10 cellular contexts compared by ENCODE assay signal in the genomic region with DNA sequence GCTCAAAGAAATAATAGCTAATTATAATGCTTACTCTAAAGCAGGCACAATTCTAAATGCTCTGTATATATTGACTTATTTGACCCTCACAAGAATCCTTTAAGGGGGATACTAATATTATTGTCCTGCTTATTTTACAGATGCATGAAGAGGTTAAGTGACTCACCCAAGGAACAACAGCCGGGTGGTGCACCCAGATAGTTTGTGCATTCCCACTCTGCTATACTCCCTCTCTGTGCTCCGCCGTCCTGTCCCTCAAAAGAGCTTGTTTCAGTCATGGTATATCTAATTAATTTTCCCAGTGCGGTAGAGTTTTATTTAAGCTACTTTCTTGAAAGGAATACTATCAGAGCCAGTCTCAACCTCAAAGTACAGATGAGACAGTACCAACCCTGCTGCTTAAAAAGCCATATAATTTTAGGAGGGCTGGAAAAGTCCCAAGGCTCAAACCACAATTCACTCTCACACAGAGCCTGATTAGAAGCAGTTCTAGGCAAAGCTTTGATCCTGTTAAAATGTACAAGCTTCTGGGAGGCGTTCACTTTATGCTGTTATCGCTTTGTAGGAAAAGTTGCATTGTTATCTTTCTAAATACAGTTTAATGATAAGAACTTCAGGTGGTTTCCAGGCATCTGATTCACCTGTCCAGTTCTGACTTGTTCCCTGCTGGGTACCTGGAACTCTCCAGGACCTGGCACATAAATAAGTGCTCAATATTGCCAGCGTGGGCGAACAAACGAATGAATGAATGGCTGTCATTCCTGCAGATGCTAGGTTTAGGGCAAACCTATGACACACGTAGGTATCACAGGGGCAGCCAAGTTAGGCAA.
A peak's percentile ranks its signal among the peaks of the same experiment; 100 is the strongest.
DNase-seq lines count a peak whose midpoint lies in the region; ATAC-seq and TF ChIP-seq lines count a peak whose summit lies in the region.
"Had no signal": no experiment of that assay in that cellular context is flagged by ENCODE, and none has a peak within 500 bp of the region (broad histone marks: within the 10 kb centered on the region; RNA-seq: fewer than 3 reads in every experiment).

No MANE protein-coding gene starts in this region.

- TF ChIP-seq EP300 in stomach (IDR thresholded peaks at IDR 0.05) = no peak

- no peak overlapping the region for H3K4me3 ChIP-seq in stomach

- POLR2A ChIA-PET in activated CD8-positive, alpha-beta T cell treated with anti-CD3 and anti-CD28 coated beads for 36 hours (lab: Charles Lee) = interaction anchor here (0.6 to 2.3 kb wide), 9 partner anchors 12 to 83 kb away, joined by 3 to 8 read pairs (median 3); no protein-coding TSS in a partner anchor
- POLR2A ChIA-PET in activated CD8-positive, alpha-beta T cell treated with anti-CD3 and anti-CD28 coated beads, Interleukin-2, amount 10 ng/mL, durations not matched to agents 7 days and 5 days (lab: Charles Lee) = interaction anchor here (0.6 to 1.5 kb wide), 2 partner anchors 8 to 28 kb away, joined by 3 to 5 read pairs; no protein-coding TSS in a partner anchor
- POLR2A ChIA-PET in WTC11 (lab: Charles Lee) = no interaction called here

- CTCF ChIA-PET in activated CD8-positive, alpha-beta T cell treated with anti-CD3 and anti-CD28 coated beads for 36 hours (lab: Charles Lee) = interaction anchor here (0.6 to 4.0 kb wide), 5 partner anchors 12 to 110 kb away, joined by 3 to 53 read pairs (median 14); no protein-coding TSS in a partner anchor
- CTCF ChIA-PET in activated CD8-positive, alpha-beta T cell treated with anti-CD3 and anti-CD28 coated beads, Interleukin-2, amount 10 ng/mL, durations not matched to agents 7 days and 5 days (lab: Charles Lee) = interaction anchor here (0.8 to 5.8 kb wide), 6 partner anchors 12 to 98 kb away, joined by 3 to 31 read pairs (median 9); no protein-coding TSS in a partner anchor
- CTCF ChIA-PET in WTC11 (lab: Charles Lee) = interaction anchor here (0.8 to 2.4 kb wide), 4 partner anchors 12 to 120 kb away, joined by 3 to 14 read pairs (median 6); no protein-coding TSS in a partner anchor

- H3K27ac Mint-ChIP-seq in activated CD8-positive, alpha-beta T cell treated with anti-CD3 and anti-CD28 coated beads for 36 hours = peak overlapping the region; percentile 85
- H3K27ac Mint-ChIP-seq in activated CD8-positive, alpha-beta T cell treated with anti-CD3 and anti-CD28 coated beads, Interleukin-2, amount 10 ng/mL, durations not matched to agents 7 days and 5 days = no peak overlapping the region
- H3K27ac Mint-ChIP-seq in WTC11 = no peak overlapping the region

- peaks cover 82% of the 10 kb centered on the region for H3K4me1 Mint-ChIP-seq in activated CD8-positive, alpha-beta T cell treated with anti-CD3 and anti-CD28 coated beads for 36 hours (ENCODE audit: low read depth)
- H3K4me1 Mint-ChIP-seq in activated CD8-positive, alpha-beta T cell treated with anti-CD3 and anti-CD28 coated beads, Interleukin-2, amount 10 ng/mL, durations not matched to agents 7 days and 5 days (ENCODE audit: low read depth) = peaks cover 47% of the 10 kb centered on the region
- peaks cover 15% of the 10 kb centered on the region for H3K4me1 Mint-ChIP-seq in WTC11

- TF ChIP-seq CTCF in activated CD8-positive, alpha-beta T cell treated with anti-CD3 and anti-CD28 coated beads for 36 hours (IDR thresholded peaks at IDR 0.05) = no peak
- TF ChIP-seq CTCF in stomach (IDR thresholded peaks at IDR 0.05) = no peak
- TF ChIP-seq CTCF in WTC11 (IDR thresholded peaks at IDR 0.05) = no peak

- no peak for ATAC-seq in activated CD8-positive, alpha-beta T cell treated with anti-CD3 and anti-CD28 coated beads for 36 hours
- ATAC-seq in activated CD8-positive, alpha-beta T cell treated with anti-CD3 and anti-CD28 coated beads, Interleukin-2, amount 10 ng/mL, durations not matched to agents 7 days and 5 days = no peak
- ATAC-seq in left colon = peak; percentile 58
- no peak for ATAC-seq in GM21447 (IDR thresholded peaks at IDR 0.05; ENCODE audit: unreplicated experiment)
- no peak for ATAC-seq in WTC11

- intact Hi-C loops in activated CD8-positive, alpha-beta T cell treated with anti-CD3 and anti-CD28 coated beads for 36 hours (cut with micrococcal nuclease) = loop anchor here (5.0 kb wide), 1 partner anchor 37 kb away; no protein-coding TSS in a partner anchor
- intact Hi-C loops in left colon (cut with DNase I, micrococcal nuclease) = no loop called here
- intact Hi-C loops in stomach (cut with DNase I; ENCODE audit: low total_unique reads) = no loop called here

- peaks cover 25% of the 10 kb centered on the region for H3K36me3 Mint-ChIP-seq in activated CD8-positive, alpha-beta T cell treated with anti-CD3 and anti-CD28 coated beads for 36 hours (ENCODE audit: low read depth)
- no peaks in the 10 kb centered on the region for H3K36me3 Mint-ChIP-seq in activated CD8-positive, alpha-beta T cell treated with anti-CD3 and anti-CD28 coated beads, Interleukin-2, amount 10 ng/mL, durations not matched to agents 7 days and 5 days (ENCODE audit: low read depth)
- H3K36me3 Mint-ChIP-seq in WTC11 = 0 out of 2 replicates have a peak, but pooled peaks cover 3% of the 10 kb centered on the region

- H3K27ac ChIP-seq in stomach = peak overlapping the region; percentile 85 to 91 (median 88)

- TF ChIP-seq POLR2A in stomach (IDR thresholded peaks at IDR 0.05) = no peak

- peaks cover 81 to 100% (median 91%) of the 10 kb centered on the region in 4 donors for H3K4me1 ChIP-seq in stomach

- peaks cover 0 to 17% (median 4%) of the 10 kb centered on the region in 4 donors for H3K36me3 ChIP-seq in stomach

- no peaks in the 10 kb centered on the region for H3K9me3 ChIP-seq in stomach

- no peak for DNase-seq in activated CD8-positive, alpha-beta T cell treated with anti-CD3 and anti-CD28 coated beads for 36 hours
- no peak for DNase-seq in activated CD8-positive, alpha-beta T cell treated with anti-CD3 and anti-CD28 coated beads, Interleukin-2, amount 10 ng/mL, durations not matched to agents 7 days and 5 days
- DNase-seq in amniotic epithelial cell (ENCODE audit: low read depth) (peak; percentile 58), left colon (peak in 1 of 2 donors; percentile 49), stomach (peak; percentile 65), amniotic stem cell (lab: John Stamatoyannopoulos, UW) (no peak), WTC11 (ENCODE audit: low spot score) (no peak)
- DNase-seq: activated CD4-positive, alpha-beta T cell treated with anti-CD3 and anti-CD28 coated beads for 1 hour; NCI-H748 treated with DMSO at 0.1 percent for 48 hours had no signal

- H3K27me3 Mint-ChIP-seq in activated CD8-positive, alpha-beta T cell treated with anti-CD3 and anti-CD28 coated beads for 36 hours = no peaks in the 10 kb centered on the region
- no peaks in the 10 kb centered on the region for H3K27me3 Mint-ChIP-seq in activated CD8-positive, alpha-beta T cell treated with anti-CD3 and anti-CD28 coated beads, Interleukin-2, amount 10 ng/mL, durations not matched to agents 7 days and 5 days (ENCODE audit: low read depth)
- no peaks in the 10 kb centered on the region for H3K27me3 Mint-ChIP-seq in WTC11 (ENCODE audit: low read depth)

- no peaks in the 10 kb centered on the region for H3K9me3 Mint-ChIP-seq in activated CD8-positive, alpha-beta T cell treated with anti-CD3 and anti-CD28 coated beads for 36 hours
- no peaks in the 10 kb centered on the region for H3K9me3 Mint-ChIP-seq in activated CD8-positive, alpha-beta T cell treated with anti-CD3 and anti-CD28 coated beads, Interleukin-2, amount 10 ng/mL, durations not matched to agents 7 days and 5 days (ENCODE audit: insufficient read depth)
- no peaks in the 10 kb centered on the region for H3K9me3 Mint-ChIP-seq in WTC11

- 28 to 38% (median 33%) methylated on average over 10 of the region's 10 CpGs for WGBS in stomach, 5 donors

- H3K27me3 ChIP-seq in stomach = no peaks in the 10 kb centered on the region

- no peak overlapping the region for H3K4me3 Mint-ChIP-seq in activated CD8-positive, alpha-beta T cell treated with anti-CD3 and anti-CD28 coated beads for 36 hours
- no peak overlapping the region for H3K4me3 Mint-ChIP-seq in activated CD8-positive, alpha-beta T cell treated with anti-CD3 and anti-CD28 coated beads, Interleukin-2, amount 10 ng/mL, durations not matched to agents 7 days and 5 days
- no peak overlapping the region for H3K4me3 Mint-ChIP-seq in WTC11

TF ChIP-seq in WTC11, 78 proteins besides CTCF, POLR2A, EP300 and RAD21:
- no peak for TF ChIP-seq ZNF416 (CRISPR knock-in tag; IDR thresholded peaks at IDR 0.05)
- TF ChIP-seq ATF2 (CRISPR knock-in tag; IDR thresholded peaks at IDR 0.05; ENCODE audit: borderline replicate concordance, low read depth) = no peak

Comparison
In these comparisons a context has a peak if more than half of its experiments do, and no peak if none do; other contexts are left out.
1. DNase-seq: peak in amniotic epithelial cell (single experiment) and stomach (single experiment); none in activated CD8-positive, alpha-beta T cell treated with anti-CD3 and anti-CD28 coated beads for 36 hours (single experiment), activated CD8-positive, alpha-beta T cell treated with anti-CD3 and anti-CD28 coated beads, Interleukin-2, amount 10 ng/mL, durations not matched to agents 7 days and 5 days (single experiment), amniotic stem cell (single experiment) and WTC11 (single experiment).